ENCODE assay signal across 20 cellular contexts in the genomic region with DNA sequence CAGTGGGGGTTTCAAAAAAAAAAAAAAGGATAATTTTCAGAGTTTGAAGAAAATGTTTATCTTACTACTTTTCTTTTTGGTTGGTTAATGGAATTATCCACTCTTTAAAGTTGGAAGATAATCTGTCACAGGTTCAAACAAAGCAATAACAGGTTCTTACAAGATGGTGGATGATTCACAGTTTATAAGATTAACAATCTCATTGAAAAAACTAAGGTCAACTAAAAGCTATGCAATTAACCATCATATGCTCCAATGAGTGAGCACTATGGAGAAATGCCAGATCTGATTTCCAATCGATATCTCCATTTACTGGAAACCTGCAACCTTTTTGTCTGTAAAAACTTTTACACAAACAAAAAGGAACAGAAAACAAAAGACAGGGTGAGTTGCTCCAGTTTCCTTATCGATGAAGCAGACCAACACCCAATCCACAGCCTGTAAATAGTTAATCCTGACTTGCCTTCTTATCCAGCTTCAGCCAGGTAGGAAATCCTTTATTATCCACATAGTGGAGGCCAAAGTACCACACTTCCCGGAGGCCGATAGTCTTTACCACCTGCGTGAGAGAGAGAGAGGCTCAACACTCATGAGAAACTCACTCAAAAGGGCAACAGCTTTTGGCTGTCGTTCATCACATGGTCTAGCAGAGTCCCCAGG. TPM values are rescaled to one million over a fixed set of nuclear protein-coding genes. Genes with fewer than 3 reads are reported as not detected.
DNase-seq lines count a peak whose midpoint lies in the region; ATAC-seq, FAIRE-seq and TF ChIP-seq lines count a peak whose summit lies in the region.
"Had no signal": no experiment of that assay in that cellular context is flagged by ENCODE, and none has a peak within 500 bp of the region (broad histone marks: within the 10 kb centered on the region; RNA-seq: fewer than 3 reads in every experiment).

No MANE protein-coding gene starts in this region.

- DNase-seq in activated CD4-positive, alpha-beta memory T cell treated with anti-CD3 and anti-CD28 coated beads for 36 hours: no peak
- no peak for DNase-seq in activated CD4-positive, alpha-beta memory T cell treated with anti-CD3 and anti-CD28 coated beads, Interleukin-2, amount 10 ng/mL, durations not matched to agents 7 days and 5 days
- DNase-seq in Peyer's patch (peak in 2 of 3 donors; percentile 14 to 68), esophagus squamous epithelium (lab: John Stamatoyannopoulos, UW) (no peak), small intestine (peak; percentile 93), psoas muscle (no peak), NCI-H1105 treated with DMSO at 0.1 percent for 48 hours (lab: John Stamatoyannopoulos, UW) (no peak)
- no peak for DNase-seq in stimulated activated naive CD8-positive, alpha-beta T cell treated with anti-CD3 and anti-CD28 coated beads, Interleukin-15, amount 100 ng/mL, for 72 hours
- DNase-seq: 8988T, DMS53, natural killer cell, NCI-H1092 treated with DMSO at 0.1 percent for 48 hours, NCI-H774, SW 1271, trophoblast cell had no signal

- CTCF ChIA-PET in activated CD4-positive, alpha-beta memory T cell treated with anti-CD3 and anti-CD28 coated beads for 36 hours (lab: Charles Lee): interaction anchor here (1.3 kb wide), 1 partner anchor 324 kb away, joined by 4 read pairs; no protein-coding TSS in a partner anchor
- CTCF ChIA-PET in activated CD4-positive, alpha-beta memory T cell treated with anti-CD3 and anti-CD28 coated beads, Interleukin-2, amount 10 ng/mL, durations not matched to agents 7 days and 5 days (lab: Charles Lee): interaction anchor here (0.6 to 1.4 kb wide), 3 partner anchors 50 to 369 kb away, joined by 3 to 4 read pairs (median 4); no protein-coding TSS in a partner anchor

- no peaks in the 10 kb centered on the region for H3K27me3 Mint-ChIP-seq in activated CD4-positive, alpha-beta memory T cell treated with anti-CD3 and anti-CD28 coated beads for 36 hours
- no peaks in the 10 kb centered on the region for H3K27me3 Mint-ChIP-seq in activated CD4-positive, alpha-beta memory T cell treated with anti-CD3 and anti-CD28 coated beads, Interleukin-2, amount 10 ng/mL, durations not matched to agents 7 days and 5 days
- H3K27me3 Mint-ChIP-seq in stimulated activated naive CD8-positive, alpha-beta T cell treated with anti-CD3 and anti-CD28 coated beads, Interleukin-15, amount 100 ng/mL, for 72 hours: no peaks in the 10 kb centered on the region

- peak in 1 of 2 donors; percentile 36 for TF ChIP-seq POLR2A in Peyer's patch (IDR thresholded peaks at IDR 0.05)
- no peak for TF ChIP-seq POLR2A in esophagus squamous epithelium (IDR thresholded peaks at IDR 0.05)

- TF ChIP-seq CTCF in Peyer's patch (IDR thresholded peaks at IDR 0.05): no peak
- no peak for TF ChIP-seq CTCF in esophagus squamous epithelium (IDR thresholded peaks at IDR 0.05)
- no peak for TF ChIP-seq CTCF in psoas muscle (IDR thresholded peaks at IDR 0.05)

- H3K36me3 ChIP-seq in Peyer's patch: peaks cover 0 to 75% (median 3%) of the 10 kb centered on the region in 3 donors
- peaks cover 23 to 82% (median 51%) of the 10 kb centered on the region in 3 donors for H3K36me3 ChIP-seq in esophagus squamous epithelium
- H3K36me3 ChIP-seq in small intestine (ENCODE audit: control insufficient read depth in 2 of 2, insufficient read depth in 2 of 2, low read length in 2 of 2): peaks cover 25 to 47% of the 10 kb centered on the region in 2 donors
- H3K36me3 ChIP-seq in psoas muscle (ENCODE audit: insufficient read depth in 1 of 2, low read depth in 1 of 2): peaks cover 0 to 64% of the 10 kb centered on the region in 2 donors

- H3K27ac Mint-ChIP-seq in activated CD4-positive, alpha-beta memory T cell treated with anti-CD3 and anti-CD28 coated beads for 36 hours: peak overlapping the region; percentile 38
- H3K27ac Mint-ChIP-seq in activated CD4-positive, alpha-beta memory T cell treated with anti-CD3 and anti-CD28 coated beads, Interleukin-2, amount 10 ng/mL, durations not matched to agents 7 days and 5 days: no peak overlapping the region
- peak overlapping the region in 1 of 2 donors; percentile 27 for H3K27ac Mint-ChIP-seq in stimulated activated naive CD8-positive, alpha-beta T cell treated with anti-CD3 and anti-CD28 coated beads, Interleukin-15, amount 100 ng/mL, for 72 hours

- H3K36me3 Mint-ChIP-seq in activated CD4-positive, alpha-beta memory T cell treated with anti-CD3 and anti-CD28 coated beads for 36 hours: peaks cover 62% of the 10 kb centered on the region
- H3K36me3 Mint-ChIP-seq in activated CD4-positive, alpha-beta memory T cell treated with anti-CD3 and anti-CD28 coated beads, Interleukin-2, amount 10 ng/mL, durations not matched to agents 7 days and 5 days (ENCODE audit: low read depth): peaks cover 82% of the 10 kb centered on the region

- H3K9me3 Mint-ChIP-seq in activated CD4-positive, alpha-beta memory T cell treated with anti-CD3 and anti-CD28 coated beads for 36 hours: no peaks in the 10 kb centered on the region
- no peaks in the 10 kb centered on the region for H3K9me3 Mint-ChIP-seq in activated CD4-positive, alpha-beta memory T cell treated with anti-CD3 and anti-CD28 coated beads, Interleukin-2, amount 10 ng/mL, durations not matched to agents 7 days and 5 days
- no peaks in the 10 kb centered on the region for H3K9me3 Mint-ChIP-seq in stimulated activated naive CD8-positive, alpha-beta T cell treated with anti-CD3 and anti-CD28 coated beads, Interleukin-15, amount 100 ng/mL, for 72 hours
- H3K9me3 Mint-ChIP-seq: natural killer cell had no signal

- no peak for ATAC-seq in psoas muscle
- ATAC-seq in stimulated activated naive CD8-positive, alpha-beta T cell treated with anti-CD3 and anti-CD28 coated beads, Interleukin-15, amount 100 ng/mL, for 72 hours: no peak
- ATAC-seq: K562, natural killer cell had no signal

- no peak overlapping the region for H3K4me3 Mint-ChIP-seq in activated CD4-positive, alpha-beta memory T cell treated with anti-CD3 and anti-CD28 coated beads for 36 hours
- no peak overlapping the region for H3K4me3 Mint-ChIP-seq in activated CD4-positive, alpha-beta memory T cell treated with anti-CD3 and anti-CD28 coated beads, Interleukin-2, amount 10 ng/mL, durations not matched to agents 7 days and 5 days
- H3K4me3 Mint-ChIP-seq in stimulated activated naive CD8-positive, alpha-beta T cell treated with anti-CD3 and anti-CD28 coated beads, Interleukin-15, amount 100 ng/mL, for 72 hours: no peak overlapping the region

- H3K9me3 ChIP-seq in Peyer's patch (no peaks in the 10 kb centered on the region), esophagus squamous epithelium (no peaks in the 10 kb centered on the region), small intestine (ENCODE audit: control insufficient read depth, low read depth) (no peaks in the 10 kb centered on the region), psoas muscle (no peaks in the 10 kb centered on the region)
- H3K9me3 ChIP-seq: ascending aorta, BLaER1 had no signal

- 52 to 56% methylated on average over 6 of the region's 6 CpGs for WGBS in esophagus squamous epithelium, 2 donors
- 16 to 59% (median 33%) methylated on average over 6 of the region's 6 CpGs for WGBS in small intestine, 3 donors
- WGBS in psoas muscle, 3 donors: 76 to 85% (median 83%) methylated on average over 6 of the region's 6 CpGs

- H3K4me1 Mint-ChIP-seq in activated CD4-positive, alpha-beta memory T cell treated with anti-CD3 and anti-CD28 coated beads for 36 hours (ENCODE audit: low read depth): peaks cover 39% of the 10 kb centered on the region
- H3K4me1 Mint-ChIP-seq in activated CD4-positive, alpha-beta memory T cell treated with anti-CD3 and anti-CD28 coated beads, Interleukin-2, amount 10 ng/mL, durations not matched to agents 7 days and 5 days: peaks cover 51% of the 10 kb centered on the region
- peaks cover 37% of the 10 kb centered on the region for H3K4me1 Mint-ChIP-seq in stimulated activated naive CD8-positive, alpha-beta T cell treated with anti-CD3 and anti-CD28 coated beads, Interleukin-15, amount 100 ng/mL, for 72 hours

- POLR2A ChIA-PET in activated CD4-positive, alpha-beta memory T cell treated with anti-CD3 and anti-CD28 coated beads for 36 hours (lab: Charles Lee): no interaction called here
- POLR2A ChIA-PET in activated CD4-positive, alpha-beta memory T cell treated with anti-CD3 and anti-CD28 coated beads, Interleukin-2, amount 10 ng/mL, durations not matched to agents 7 days and 5 days (lab: Charles Lee): interaction anchor here (1.1 kb wide), 1 partner anchor 9 kb away, joined by 3 read pairs; no protein-coding TSS in a partner anchor

- no peaks in the 10 kb centered on the region for H3K27me3 ChIP-seq in Peyer's patch
- no peaks in the 10 kb centered on the region for H3K27me3 ChIP-seq in esophagus squamous epithelium
- H3K27me3 ChIP-seq in small intestine (ENCODE audit: control insufficient read depth in 2 of 2, insufficient read depth in 2 of 2, low read length in 2 of 2): no peaks in the 10 kb centered on the region
- H3K27me3 ChIP-seq in psoas muscle (ENCODE audit: insufficient read depth in 3 of 3, low read length in 2 of 3): no peaks in the 10 kb centered on the region
- H3K27me3 ChIP-seq: ascending aorta, BLaER1 had no signal

- H3K4me1 ChIP-seq in Peyer's patch: peaks cover 0 to 46% (median 9%) of the 10 kb centered on the region in 4 donors
- peaks cover 7 to 95% (median 10%) of the 10 kb centered on the region in 3 donors for H3K4me1 ChIP-seq in esophagus squamous epithelium
- peaks cover under 1 to 13% of the 10 kb centered on the region in 2 donors for H3K4me1 ChIP-seq in small intestine (ENCODE audit: control insufficient read depth in 2 of 2, insufficient read depth in 1 of 2, low read depth in 1 of 2, low read length in 1 of 2)
- H3K4me1 ChIP-seq in psoas muscle: no peaks in the 10 kb centered on the region
- H3K4me1 ChIP-seq: ascending aorta had no signal

- intact Hi-C loops in activated CD4-positive, alpha-beta memory T cell treated with anti-CD3 and anti-CD28 coated beads for 36 hours (cut with micrococcal nuclease): no loop called here
- intact Hi-C loops in esophagus squamous epithelium (cut with DNase I) (no loop called here), psoas muscle (cut with DNase I) (loop anchor here in 1 of 2 donors (5.0 kb wide), 1 partner anchor 186 kb away; no protein-coding TSS in a partner anchor)

- FAIRE-seq in small intestine (lab: Jason Lieb, UNC): no peak
- FAIRE-seq: colon, endothelial cell of umbilical vein, K562 had no signal

- H3K4me3 ChIP-seq in Peyer's patch: no peak overlapping the region
- H3K4me3 ChIP-seq in esophagus squamous epithelium: no peak overlapping the region
- no peak overlapping the region for H3K4me3 ChIP-seq in small intestine (ENCODE audit: low read depth in 1 of 2, low read length in 2 of 2)
- H3K4me3 ChIP-seq in psoas muscle: no peak overlapping the region
- H3K4me3 ChIP-seq: ascending aorta, BLaER1, K562 had no signal

- H3K27ac ChIP-seq in Peyer's patch: peak overlapping the region in 3 of 4 donors; percentile 8 to 79 (median 51)
- H3K27ac ChIP-seq in esophagus squamous epithelium: peak overlapping the region in 3 of 4 donors; percentile 21 to 67 (median 54)
- peak overlapping the region; percentile 50 to 87 for H3K27ac ChIP-seq in small intestine (ENCODE audit: low read depth in 1 of 2, low read length in 1 of 2)
- H3K27ac ChIP-seq in psoas muscle: no peak overlapping the region
- H3K27ac ChIP-seq: ascending aorta, BLaER1 had no signal

RNA-seq across cellular contexts. Expression of a gene that starts 32.4 kb away (rescaled TPM):
- total RNA-seq in activated CD4-positive, alpha-beta memory T cell treated with anti-CD3 and anti-CD28 coated beads for 36 hours: 100 to 1,000 TPM; 255 to 256 TPM
- total RNA-seq in activated CD4-positive, alpha-beta memory T cell treated with anti-CD3 and anti-CD28 coated beads, Interleukin-2, amount 10 ng/mL, durations not matched to agents 7 days and 5 days: 100 to 1,000 TPM; 225 to 228 TPM
- 100 to 1,000 TPM; 201 to 515 (median 470) TPM for total RNA-seq in Peyer's patch
- total RNA-seq in esophagus squamous epithelium: 100 to 1,000 TPM; 208 to 339 (median 285) TPM
- 100 to 1,000 TPM; 172 to 755 (median 598) TPM for polyA plus RNA-seq in small intestine
- 10 to 100 TPM; 25.9 to 61.7 (median 33.3) TPM for total RNA-seq in psoas muscle
- polyA plus RNA-seq in psoas muscle: 10 to 100 TPM; 19.1 to 32.5 (median 30.9) TPM

Comparison
In these comparisons a context has a peak if more than half of its experiments do, and no peak if none do; other contexts are left out.
1. DNase-seq: peak in Peyer's patch (2 of 3) and small intestine (single experiment); none in activated CD4-positive, alpha-beta memory T cell treated with anti-CD3 and anti-CD28 coated beads for 36 hours (single experiment), activated CD4-positive, alpha-beta memory T cell treated with anti-CD3 and anti-CD28 coated beads, Interleukin-2, amount 10 ng/mL, durations not matched to agents 7 days and 5 days (single experiment), esophagus squamous epithelium (single experiment), psoas muscle (0 of 2), NCI-H1105 treated with DMSO at 0.1 percent for 48 hours (single experiment) and stimulated activated naive CD8-positive, alpha-beta T cell treated with anti-CD3 and anti-CD28 coated beads, Interleukin-15, amount 100 ng/mL, for 72 hours (0 of 2).